ENCODE assay signal across 1 cellular context in the genomic region with DNA sequence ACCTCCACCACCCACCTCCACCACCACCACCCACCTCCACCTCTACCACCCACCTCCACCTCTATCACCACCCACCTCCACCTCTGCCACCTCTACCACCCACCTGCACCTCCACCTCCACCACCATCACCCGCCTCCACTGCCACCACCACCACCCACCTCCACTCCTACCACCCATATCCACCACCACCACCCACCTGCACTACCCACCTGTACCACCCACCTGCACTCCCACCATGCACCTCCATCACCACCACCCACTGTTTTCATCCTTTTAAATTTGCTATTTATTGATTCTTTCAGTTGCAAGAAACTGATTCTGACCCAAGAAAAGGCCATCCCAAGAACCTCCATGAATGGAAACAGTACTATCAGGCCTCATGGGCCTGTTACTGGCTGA.
A peak's percentile ranks its signal among the peaks of the same experiment; 100 is the strongest.
TF ChIP-seq lines count a peak whose summit lies in the region.

No MANE protein-coding gene starts in this region.

TF ChIP-seq in K562, 482 proteins besides CTCF, POLR2A, EP300 and RAD21:
- TF ChIP-seq PRPF4 (IDR thresholded peaks at IDR 0.05; ENCODE audit: insufficient read depth, low read depth, low read length, poor library complexity, severe bottlenecking) (no peak), EGR1 (conservative IDR thresholded peaks at IDR 0.05) (peak; percentile 63)
TF ChIP-seq in K562: peak in this region for 1.
